14 cellular contexts compared by ENCODE assay signal in the genomic region with DNA sequence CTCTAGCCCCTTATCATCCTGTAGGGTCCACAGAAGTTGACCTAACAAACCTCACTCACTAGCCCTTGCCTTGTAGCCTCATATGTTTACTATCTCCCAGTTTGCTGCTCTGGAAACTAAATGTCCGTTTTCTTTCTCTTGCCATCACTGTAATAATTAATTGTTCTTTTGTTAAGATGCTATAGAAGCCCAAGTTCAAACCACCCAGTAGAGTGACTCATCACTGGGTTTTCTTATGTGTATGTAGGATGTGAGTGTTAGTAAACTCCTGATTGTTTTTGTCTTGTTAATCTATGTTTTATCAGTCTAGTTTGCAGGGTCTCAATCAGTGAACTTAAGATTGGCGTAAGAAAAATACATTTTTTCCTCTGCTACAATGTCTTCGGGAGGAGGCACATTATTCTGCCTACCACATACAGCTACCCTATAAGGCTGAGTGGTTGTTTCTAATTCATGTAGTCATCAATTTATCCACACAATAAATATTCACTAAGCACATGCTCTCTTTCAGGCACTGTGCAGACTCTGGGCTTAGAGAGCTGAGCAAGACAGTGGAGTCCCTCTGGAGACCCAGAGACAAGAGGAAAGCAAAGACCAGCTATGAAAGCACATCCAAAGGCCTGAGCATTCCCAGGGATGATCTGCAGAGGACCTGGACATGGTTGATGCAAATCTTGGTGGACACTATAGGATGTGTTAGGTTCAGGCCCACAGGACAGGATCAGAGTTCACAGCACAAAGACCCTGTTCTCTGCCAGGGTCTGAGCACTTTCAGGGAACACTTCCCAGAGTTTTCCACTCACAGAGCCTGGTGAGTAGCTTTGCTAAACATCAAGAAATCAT.
DNase-seq lines count a peak whose midpoint lies in the region; ATAC-seq and TF ChIP-seq lines count a peak whose summit lies in the region.
"Had no signal": no experiment of that assay in that cellular context is flagged by ENCODE, and none has a peak within 500 bp of the region (broad histone marks: within the 10 kb centered on the region; RNA-seq: fewer than 3 reads in every experiment).

No MANE protein-coding gene starts in this region.

- no peaks in the 10 kb centered on the region for H3K9me3 ChIP-seq in breast epithelium
- H3K9me3 ChIP-seq in upper lobe of left lung = no peaks in the 10 kb centered on the region

- TF ChIP-seq CTCF in MCF 10A (IDR thresholded peaks at IDR 0.05; ENCODE audit: unreplicated experiment) = no peak
- no peak for TF ChIP-seq CTCF in breast epithelium (IDR thresholded peaks at IDR 0.05)
- TF ChIP-seq CTCF in coronary artery (IDR thresholded peaks at IDR 0.05) = no peak
- TF ChIP-seq CTCF in upper lobe of left lung (IDR thresholded peaks at IDR 0.05) = no peak
- TF ChIP-seq CTCF in RWPE1 (conservative IDR thresholded peaks at IDR 0.05; ENCODE audit: low read depth) = no peak

- POLR2A ChIA-PET in MCF 10A (lab: Yijun Ruan, JAX) (interaction anchor here (0.6 to 3.2 kb wide), 3 partner anchors 8 to 501 kb away, joined by 3 to 35 read pairs (median 3); no protein-coding TSS in a partner anchor), RWPE1 (lab: Yijun Ruan, JAX; ENCODE audit: low non-redundant PET) (no interaction called here)

- H3K4me1 Mint-ChIP-seq in MCF 10A (ENCODE audit: insufficient read depth, unreplicated experiment) = peaks cover 44% of the 10 kb centered on the region

- no peak overlapping the region for H3K4me3 ChIP-seq in breast epithelium
- no peak overlapping the region for H3K4me3 ChIP-seq in coronary artery
- no peak overlapping the region for H3K4me3 ChIP-seq in upper lobe of left lung

- no peaks in the 10 kb centered on the region for H3K36me3 Mint-ChIP-seq in MCF 10A (ENCODE audit: insufficient read depth, unreplicated experiment)
- H3K36me3 Mint-ChIP-seq: activated naive CD8-positive, alpha-beta T cell had no signal

- ATAC-seq in upper lobe of left lung (ENCODE audit: low FRiP score in 2 of 2) = peak; percentile 45 to 46
- ATAC-seq: effector memory CD8-positive, alpha-beta T cell had no signal

- TF ChIP-seq EP300 in upper lobe of left lung (IDR thresholded peaks at IDR 0.05) = no peak

- H3K27ac Mint-ChIP-seq in MCF 10A (ENCODE audit: low read depth, unreplicated experiment) = peak overlapping the region; percentile 26
- H3K27ac Mint-ChIP-seq: activated naive CD8-positive, alpha-beta T cell; effector memory CD8-positive, alpha-beta T cell had no signal

- H3K9me3 Mint-ChIP-seq in MCF 10A (ENCODE audit: unreplicated experiment) = no peaks in the 10 kb centered on the region
- H3K9me3 Mint-ChIP-seq: effector memory CD8-positive, alpha-beta T cell had no signal

- no TSS peak for BruUV-seq in MCF 10A (replicated peaks; lab: Mats Ljungman, UMichigan)

- CTCF ChIA-PET in MCF 10A (lab: Yijun Ruan, JAX) (interaction anchor here (0.7 to 1.2 kb wide), 3 partner anchors 306 to 441 kb away, joined by 3 to 6 read pairs (median 3); no protein-coding TSS in a partner anchor), RWPE1 (lab: Yijun Ruan, JAX) (interaction anchor here (0.5 kb wide), 1 partner anchor 352 kb away, joined by 3 read pairs; no protein-coding TSS in a partner anchor)

- no peak for TF ChIP-seq POLR2A in breast epithelium (IDR thresholded peaks at IDR 0.05)
- TF ChIP-seq POLR2A in upper lobe of left lung (IDR thresholded peaks at IDR 0.05) = no peak

- DNase-seq in MCF 10A (ENCODE audit: unreplicated experiment) = peak; percentile 27
- no peak for DNase-seq in breast epithelium (ENCODE audit: low spot score in 2 of 2)
- no peak for DNase-seq in coronary artery (ENCODE audit: low spot score)
- peak; percentile 51 for DNase-seq in kidney tubule cell (ENCODE audit: low spot score)
- DNase-seq in upper lobe of left lung = no peak
- no peak for DNase-seq in RWPE1 (ENCODE audit: low spot score)
- no peak for DNase-seq in superior temporal gyrus (ENCODE audit: extremely low spot score)
- no peak for DNase-seq in inferior parietal cortex (ENCODE audit: extremely low spot score)
- DNase-seq: ACHN; DMS53; effector memory CD8-positive, alpha-beta T cell; GOT3; NCI-H82 had no signal

- WGBS in upper lobe of left lung, 2 donors = 66 to 84% methylated on average over 3 of the region's 3 CpGs

- H3K27ac ChIP-seq in breast epithelium = peak overlapping the region in 1 of 2 donors; percentile 36
- H3K27ac ChIP-seq in coronary artery = peak overlapping the region; percentile 28 to 33
- H3K27ac ChIP-seq in upper lobe of left lung = no peak overlapping the region
- no peak overlapping the region for H3K27ac ChIP-seq in RWPE1

- H3K36me3 ChIP-seq in breast epithelium (no peaks in the 10 kb centered on the region), upper lobe of left lung (no peaks in the 10 kb centered on the region)

- H3K27me3 Mint-ChIP-seq in MCF 10A (ENCODE audit: insufficient read depth, unreplicated experiment) = no peaks in the 10 kb centered on the region

- no peaks in the 10 kb centered on the region for H3K27me3 ChIP-seq in breast epithelium
- H3K27me3 ChIP-seq in upper lobe of left lung = no peaks in the 10 kb centered on the region

- H3K4me3 Mint-ChIP-seq in MCF 10A (ENCODE audit: unreplicated experiment) = no peak overlapping the region
- H3K4me3 Mint-ChIP-seq: activated naive CD8-positive, alpha-beta T cell; effector memory CD8-positive, alpha-beta T cell had no signal

- intact Hi-C loops in MCF 10A (cut with micrococcal nuclease) = no loop called here
- intact Hi-C loops in breast epithelium (cut with DNase I; ENCODE audit: low total_unique reads) = no loop called here

- H3K4me1 ChIP-seq in breast epithelium = no peaks in the 10 kb centered on the region
- peaks cover 0 to 5% (median 0%) of the 10 kb centered on the region in 4 donors for H3K4me1 ChIP-seq in upper lobe of left lung

Comparison
In these comparisons a context has a peak if more than half of its experiments do, and no peak if none do; other contexts are left out.
1. DNase-seq: peak in MCF 10A (single experiment) and kidney tubule cell (single experiment); none in breast epithelium (0 of 2), coronary artery (single experiment), upper lobe of left lung (0 of 2), RWPE1 (single experiment), superior temporal gyrus (single experiment) and inferior parietal cortex (single experiment).
2. H3K27ac ChIP-seq: peak in coronary artery (2 of 2); none in upper lobe of left lung (0 of 4) and RWPE1 (single experiment).